ENCODE assay signal across 16 cellular contexts in the genomic region with DNA sequence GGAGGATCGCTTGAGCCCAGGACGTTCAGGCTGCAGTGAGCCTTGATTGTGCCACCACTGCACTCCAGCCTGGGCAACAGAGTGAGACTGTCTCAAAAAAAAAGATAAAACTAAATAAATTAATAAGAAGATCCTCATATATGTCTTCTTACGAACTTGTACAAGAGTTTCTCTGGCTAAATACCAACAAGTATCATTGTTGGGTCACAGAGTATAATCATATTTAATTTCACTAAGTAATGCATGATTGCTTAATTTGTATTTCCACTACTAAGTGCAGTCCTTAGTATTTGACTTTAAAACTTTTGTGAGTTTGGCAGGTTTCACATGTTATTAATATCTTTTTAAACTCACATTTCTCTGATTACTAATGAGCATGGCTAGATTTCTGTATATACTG.
"Had no signal": no experiment of that assay in that cellular context is flagged by ENCODE, and none has a peak within 500 bp of the region (broad histone marks: within the 10 kb centered on the region; RNA-seq: fewer than 3 reads in every experiment).

No MANE protein-coding gene starts in this region.

- DNase-seq: activated CD4-positive, alpha-beta memory T cell treated with anti-CD3 and anti-CD28 coated beads for 36 hours; activated CD4-positive, alpha-beta T cell treated with anti-CD3 and anti-CD28 coated beads for 36 hours; activated naive CD4-positive, alpha-beta T cell treated with anti-CD3 and anti-CD28 coated beads, Interleukin-2, amount 10 ng/mL, durations not matched to agents 7 days and 5 days; amniotic stem cell; caudate nucleus; islet precursor cell; mammary epithelial cell; nucleus accumbens; posterior cingulate gyrus; stimulated activated CD4-positive, alpha-beta T cell treated with anti-CD3 and anti-CD28 coated beads, Interleukin-4, amount 100 ng/mL, for 1 hour; stimulated activated naive CD4-positive, alpha-beta T cell; trophoblast cell; WERI-Rb-1 had no signal

- H3K9me3 Mint-ChIP-seq: activated CD4-positive, alpha-beta memory T cell treated with anti-CD3 and anti-CD28 coated beads for 36 hours; activated naive CD4-positive, alpha-beta T cell treated with anti-CD3 and anti-CD28 coated beads, Interleukin-2, amount 10 ng/mL, durations not matched to agents 7 days and 5 days; nephron; T-helper 1 cell treated with Interleukin-12 subunit alpha and Interleukin-12 subunit beta and Interleukin-4 antibody, amounts not matched to agents 30 μg/mL and 1 μg/mL, for 36 hours had no signal

- H3K27ac Mint-ChIP-seq: activated CD4-positive, alpha-beta memory T cell treated with anti-CD3 and anti-CD28 coated beads for 36 hours; activated CD4-positive, alpha-beta T cell treated with anti-CD3 and anti-CD28 coated beads for 36 hours; activated naive CD4-positive, alpha-beta T cell treated with anti-CD3 and anti-CD28 coated beads, Interleukin-2, amount 10 ng/mL, durations not matched to agents 7 days and 5 days; nephron; T-helper 1 cell treated with Interleukin-12 subunit alpha and Interleukin-12 subunit beta and Interleukin-4 antibody, amounts not matched to agents 30 μg/mL and 1 μg/mL, for 36 hours had no signal

- H3K36me3 ChIP-seq: WERI-Rb-1 had no signal

- H3K36me3 Mint-ChIP-seq: activated CD4-positive, alpha-beta memory T cell treated with anti-CD3 and anti-CD28 coated beads for 36 hours had no signal

- H3K27ac ChIP-seq: WERI-Rb-1 had no signal

- H3K27me3 Mint-ChIP-seq: activated CD4-positive, alpha-beta memory T cell treated with anti-CD3 and anti-CD28 coated beads for 36 hours; activated CD4-positive, alpha-beta T cell treated with anti-CD3 and anti-CD28 coated beads for 36 hours; activated naive CD4-positive, alpha-beta T cell treated with anti-CD3 and anti-CD28 coated beads, Interleukin-2, amount 10 ng/mL, durations not matched to agents 7 days and 5 days had no signal

- H3K4me3 Mint-ChIP-seq: activated CD4-positive, alpha-beta memory T cell treated with anti-CD3 and anti-CD28 coated beads for 36 hours; activated CD4-positive, alpha-beta T cell treated with anti-CD3 and anti-CD28 coated beads for 36 hours; activated naive CD4-positive, alpha-beta T cell treated with anti-CD3 and anti-CD28 coated beads, Interleukin-2, amount 10 ng/mL, durations not matched to agents 7 days and 5 days; nephron; T-helper 1 cell treated with Interleukin-12 subunit alpha and Interleukin-12 subunit beta and Interleukin-4 antibody, amounts not matched to agents 30 μg/mL and 1 μg/mL, for 36 hours had no signal

- ATAC-seq: activated CD4-positive, alpha-beta T cell treated with anti-CD3 and anti-CD28 coated beads for 36 hours; left lobe of liver had no signal
